13 cellular contexts compared by ENCODE assay signal in genomic region chr2:148565272-148565894, GRCh38.
DNase-seq lines count a peak whose midpoint lies in the region; ATAC-seq and TF ChIP-seq lines count a peak whose summit lies in the region.
"Had no signal": no experiment of that assay in that cellular context is flagged by ENCODE, and none has a peak within 500 bp of the region (broad histone marks: within the 10 kb centered on the region; RNA-seq: fewer than 3 reads in every experiment).

No MANE protein-coding gene starts in this region.

- H4K20me1 ChIP-seq in DOHH2 (ENCODE audit: control insufficient read depth, insufficient read depth, low read depth, low read length): no peaks in the 10 kb centered on the region

- TF ChIP-seq EP300 in Ishikawa (IDR thresholded peaks at IDR 0.05; ENCODE audit: borderline replicate concordance): no peak

- H3K79me2 ChIP-seq in DOHH2 (ENCODE audit: control insufficient read depth, low read length): no peaks in the 10 kb centered on the region

- H3K4me1 ChIP-seq in DOHH2 (ENCODE audit: control insufficient read depth, low read length) (no peaks in the 10 kb centered on the region), ascending aorta (no peaks in the 10 kb centered on the region)
- H3K4me1 ChIP-seq: stomach had no signal

- H3K36me3 ChIP-seq in DOHH2 (ENCODE audit: control insufficient read depth, low read length) (no peaks in the 10 kb centered on the region), ascending aorta (no peaks in the 10 kb centered on the region)
- H3K36me3 ChIP-seq: stomach had no signal

- H3K27ac ChIP-seq in DOHH2 (ENCODE audit: low read depth, low read length) (no peak overlapping the region), ascending aorta (no peak overlapping the region)
- H3K27ac ChIP-seq: skin epidermis, stomach had no signal

- no peak for ATAC-seq in GM18907 (IDR thresholded peaks at IDR 0.05; ENCODE audit: unreplicated experiment)
- ATAC-seq: T-helper 17 cell had no signal

- H3K4me3 ChIP-seq in DOHH2 (ENCODE audit: low read length) (no peak overlapping the region), ascending aorta (no peak overlapping the region)
- H3K4me3 ChIP-seq: skin epidermis, stomach had no signal

- no peaks in the 10 kb centered on the region for H3K9me2 ChIP-seq in DOHH2 (replicated peaks; ENCODE audit: control insufficient read depth, low read length)

- no peaks in the 10 kb centered on the region for H3F3A ChIP-seq in DOHH2 (ENCODE audit: control insufficient read depth, insufficient read depth)

- intact Hi-C loops in ascending aorta (cut with DNase I): loop anchor here (10.0 kb wide), 1 partner anchor 419 kb away; no protein-coding TSS in a partner anchor

- H3K27me3 ChIP-seq in DOHH2 (ENCODE audit: control insufficient read depth, low read length): no peaks in the 10 kb centered on the region
- H3K27me3 ChIP-seq in ascending aorta: no peaks in the 10 kb centered on the region

- TF ChIP-seq CTCF in DOHH2 (IDR thresholded peaks at IDR 0.05; ENCODE audit: low read depth, low read length, poor library complexity, severe bottlenecking) (peak; percentile 41), ascending aorta (IDR thresholded peaks at IDR 0.05) (peak in 2 of 3 experiments; percentile 22 to 45)

- peak; percentile 51; the same call in 1 of the 2 replicates for TF ChIP-seq RAD21 in Ishikawa (IDR thresholded peaks at IDR 0.05; ENCODE audit: low read depth)

- no peak overlapping the region for H3K4me2 ChIP-seq in DOHH2 (ENCODE audit: low read length)

- DNase-seq in ascending aorta (ENCODE audit: low spot score in 2 of 2) (no peak), left kidney (ENCODE audit: low read depth, low spot score) (peak; percentile 20), NCI-H345 (lab: John Stamatoyannopoulos, UW) (no peak), NK-92 (lab: John Stamatoyannopoulos, UW; ENCODE audit: unreplicated experiment) (no peak), midbrain (lab: John Stamatoyannopoulos, UW) (no peak)
- DNase-seq: mammary epithelial cell, NCI-H1105 treated with DMSO at 0.1 percent for 48 hours, stomach, T-helper 17 cell had no signal

- H3K9me3 ChIP-seq in DOHH2 (ENCODE audit: control insufficient read depth, insufficient read depth, low read length) (no peaks in the 10 kb centered on the region), ascending aorta (no peaks in the 10 kb centered on the region)
- H3K9me3 ChIP-seq: stomach had no signal

TF ChIP-seq in Ishikawa, 13 proteins besides CTCF, POLR2A, EP300 and RAD21:
- no peak for TF ChIP-seq NFIC (IDR thresholded peaks at IDR 0.05)
- TF ChIP-seq TCF12 (IDR thresholded peaks at IDR 0.05; ENCODE audit: low read depth): no peak
- TF ChIP-seq CREB1 (IDR thresholded peaks at IDR 0.05; ENCODE audit: low read depth): no peak
